17 cellular contexts compared by ENCODE assay signal in the genomic region with DNA sequence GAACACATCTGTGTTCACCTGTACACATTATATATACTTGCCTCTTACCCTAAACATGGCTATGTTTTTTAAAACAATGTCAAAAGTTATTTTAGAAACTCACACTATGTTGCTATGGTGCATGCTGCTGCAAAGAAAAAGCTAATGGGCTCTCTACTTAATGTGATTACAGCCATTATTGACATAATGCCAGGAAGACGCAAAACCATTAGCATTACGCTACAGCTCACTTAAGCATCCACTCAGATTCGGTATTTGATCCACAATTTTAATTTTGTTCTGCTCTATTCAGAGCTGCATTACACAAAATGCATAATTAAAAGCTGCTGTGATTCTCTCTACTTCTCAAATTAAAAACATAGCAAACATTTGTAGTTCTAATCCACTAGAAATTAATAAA.
DNase-seq lines count a peak whose midpoint lies in the region; ATAC-seq lines count a peak whose summit lies in the region.
"Had no signal": no experiment of that assay in that cellular context is flagged by ENCODE, and none has a peak within 500 bp of the region (broad histone marks: within the 10 kb centered on the region; RNA-seq: fewer than 3 reads in every experiment).

No MANE protein-coding gene starts in this region.

- DNase-seq in NCI-H2107 treated with DMSO at 0.1 percent for 48 hours (lab: John Stamatoyannopoulos, UW; ENCODE audit: unreplicated experiment) (peak; percentile 2), NCI-H2107 (lab: John Stamatoyannopoulos, UW) (no peak), NCI-H1436 (lab: John Stamatoyannopoulos, UW) (peak; percentile 69), SK-N-DZ (ENCODE audit: low spot score) (peak; percentile 4), D341Med (ENCODE audit: low spot score) (no peak), occipital lobe (lab: John Stamatoyannopoulos, UW) (no peak)
- DNase-seq: Calu3; CD8-positive, alpha-beta T cell; DND-41; KBM-7; NCI-H1694; NCI-H2081 treated with DMSO at 0.1 percent for 48 hours; NCI-H345; NCI-H524 treated with DMSO at 0.1 percent for 48 hours; SHP77 had no signal

- no peak for ATAC-seq in HG03159 (IDR thresholded peaks at IDR 0.05; ENCODE audit: unreplicated experiment)
- ATAC-seq: CD8-positive, alpha-beta T cell; HepG2 had no signal

Comparison
In these comparisons a context has a peak if more than half of its experiments do, and no peak if none do; other contexts are left out.
1. DNase-seq: peak in NCI-H2107 treated with DMSO at 0.1 percent for 48 hours (single experiment), NCI-H1436 (single experiment) and SK-N-DZ (single experiment); none in NCI-H2107 (single experiment), D341Med (single experiment) and occipital lobe (single experiment).